ENCODE assay signal across 1 cellular context in the genomic region with DNA sequence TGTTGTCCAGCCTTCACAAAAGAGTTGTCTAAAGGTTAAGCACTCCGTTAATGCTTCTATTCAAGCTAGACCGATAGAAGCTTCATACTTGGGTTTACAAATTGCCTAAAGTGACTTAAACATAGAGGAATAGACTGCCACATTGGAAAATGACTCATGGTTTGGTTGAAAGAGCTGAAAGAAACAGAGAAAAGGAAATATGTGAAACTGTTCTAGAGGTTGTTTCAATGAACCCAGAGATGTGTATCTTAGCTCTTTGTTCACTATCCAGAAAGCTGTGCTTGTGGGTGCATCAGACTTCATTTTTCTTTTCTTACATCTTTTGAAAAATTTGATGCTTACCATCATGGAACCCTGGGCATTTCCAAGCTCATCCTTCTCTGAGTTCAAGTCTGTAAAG.
TF ChIP-seq lines count a peak whose summit lies in the region.

No MANE protein-coding gene starts in this region.

TF ChIP-seq in GM12878, 131 proteins besides CTCF, POLR2A, EP300 and RAD21 (continued from another document):
- no peak for TF ChIP-seq E2F8 (IDR thresholded peaks at IDR 0.05; ENCODE audit: low read depth, partially characterized antibody)
- TF ChIP-seq, protein P1, sequence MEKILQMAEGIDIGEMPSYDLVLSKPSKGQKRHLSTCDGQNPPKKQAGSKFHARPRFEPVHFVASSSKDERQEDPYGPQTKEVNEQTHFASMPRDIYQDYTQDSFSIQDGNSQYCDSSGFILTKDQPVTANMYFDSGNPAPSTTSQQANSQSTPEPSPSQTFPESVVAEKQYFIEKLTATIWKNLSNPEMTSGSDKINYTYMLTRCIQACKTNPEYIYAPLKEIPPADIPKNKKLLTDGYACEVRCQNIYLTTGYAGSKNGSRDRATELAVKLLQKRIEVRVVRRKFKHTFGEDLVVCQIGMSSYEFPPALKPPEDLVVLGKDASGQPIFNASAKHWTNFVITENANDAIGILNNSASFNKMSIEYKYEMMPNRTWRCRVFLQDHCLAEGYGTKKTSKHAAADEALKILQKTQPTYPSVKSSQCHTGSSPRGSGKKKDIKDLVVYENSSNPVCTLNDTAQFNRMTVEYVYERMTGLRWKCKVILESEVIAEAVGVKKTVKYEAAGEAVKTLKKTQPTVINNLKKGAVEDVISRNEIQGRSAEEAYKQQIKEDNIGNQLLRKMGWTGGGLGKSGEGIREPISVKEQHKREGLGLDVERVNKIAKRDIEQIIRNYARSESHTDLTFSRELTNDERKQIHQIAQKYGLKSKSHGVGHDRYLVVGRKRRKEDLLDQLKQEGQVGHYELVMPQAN (conservative IDR thresholded peaks at IDR 0.05), result no peak
- TF ChIP-seq, protein P2, sequence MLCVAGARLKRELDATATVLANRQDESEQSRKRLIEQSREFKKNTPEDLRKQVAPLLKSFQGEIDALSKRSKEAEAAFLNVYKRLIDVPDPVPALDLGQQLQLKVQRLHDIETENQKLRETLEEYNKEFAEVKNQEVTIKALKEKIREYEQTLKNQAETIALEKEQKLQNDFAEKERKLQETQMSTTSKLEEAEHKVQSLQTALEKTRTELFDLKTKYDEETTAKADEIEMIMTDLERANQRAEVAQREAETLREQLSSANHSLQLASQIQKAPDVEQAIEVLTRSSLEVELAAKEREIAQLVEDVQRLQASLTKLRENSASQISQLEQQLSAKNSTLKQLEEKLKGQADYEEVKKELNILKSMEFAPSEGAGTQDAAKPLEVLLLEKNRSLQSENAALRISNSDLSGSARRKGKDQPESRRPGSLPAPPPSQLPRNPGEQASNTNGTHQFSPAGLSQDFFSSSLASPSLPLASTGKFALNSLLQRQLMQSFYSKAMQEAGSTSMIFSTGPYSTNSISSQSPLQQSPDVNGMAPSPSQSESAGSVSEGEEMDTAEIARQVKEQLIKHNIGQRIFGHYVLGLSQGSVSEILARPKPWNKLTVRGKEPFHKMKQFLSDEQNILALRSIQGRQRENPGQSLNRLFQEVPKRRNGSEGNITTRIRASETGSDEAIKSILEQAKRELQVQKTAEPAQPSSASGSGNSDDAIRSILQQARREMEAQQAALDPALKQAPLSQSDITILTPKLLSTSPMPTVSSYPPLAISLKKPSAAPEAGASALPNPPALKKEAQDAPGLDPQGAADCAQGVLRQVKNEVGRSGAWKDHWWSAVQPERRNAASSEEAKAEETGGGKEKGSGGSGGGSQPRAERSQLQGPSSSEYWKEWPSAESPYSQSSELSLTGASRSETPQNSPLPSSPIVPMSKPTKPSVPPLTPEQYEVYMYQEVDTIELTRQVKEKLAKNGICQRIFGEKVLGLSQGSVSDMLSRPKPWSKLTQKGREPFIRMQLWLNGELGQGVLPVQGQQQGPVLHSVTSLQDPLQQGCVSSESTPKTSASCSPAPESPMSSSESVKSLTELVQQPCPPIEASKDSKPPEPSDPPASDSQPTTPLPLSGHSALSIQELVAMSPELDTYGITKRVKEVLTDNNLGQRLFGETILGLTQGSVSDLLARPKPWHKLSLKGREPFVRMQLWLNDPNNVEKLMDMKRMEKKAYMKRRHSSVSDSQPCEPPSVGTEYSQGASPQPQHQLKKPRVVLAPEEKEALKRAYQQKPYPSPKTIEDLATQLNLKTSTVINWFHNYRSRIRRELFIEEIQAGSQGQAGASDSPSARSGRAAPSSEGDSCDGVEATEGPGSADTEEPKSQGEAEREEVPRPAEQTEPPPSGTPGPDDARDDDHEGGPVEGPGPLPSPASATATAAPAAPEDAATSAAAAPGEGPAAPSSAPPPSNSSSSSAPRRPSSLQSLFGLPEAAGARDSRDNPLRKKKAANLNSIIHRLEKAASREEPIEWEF (IDR thresholded peaks at IDR 0.05; ENCODE audit: insufficient replicate concordance, low read depth, low read length), result no peak
TF ChIP-seq in GM12878: peak in this region for 0.
